In genomic region chr5:174664180-174664850, GRCh38 we compare ENCODE assay signal across 23 cellular contexts.
A peak's percentile ranks its signal among the peaks of the same experiment; 100 is the strongest.
DNase-seq lines count a peak whose midpoint lies in the region; ATAC-seq and TF ChIP-seq lines count a peak whose summit lies in the region.
"Had no signal": no experiment of that assay in that cellular context is flagged by ENCODE, and none has a peak within 500 bp of the region (broad histone marks: within the 10 kb centered on the region; RNA-seq: fewer than 3 reads in every experiment).

No MANE protein-coding gene starts in this region.

- H3K27me3 ChIP-seq in neural progenitor cell: no peaks in the 10 kb centered on the region
- no peaks in the 10 kb centered on the region for H3K27me3 ChIP-seq in trophoblast cell (ENCODE audit: insufficient read depth, low read length)
- H3K27me3 ChIP-seq: BE2C, BLaER1 had no signal

- no peak overlapping the region for H2BK120ac ChIP-seq in trophoblast cell (ENCODE audit: insufficient read depth, low read length, poor library complexity)

- no peak for TF ChIP-seq CTCF in HEK293 (tag by site-specific recombination; IDR thresholded peaks at IDR 0.05)
- TF ChIP-seq CTCF in neural progenitor cell (IDR thresholded peaks at IDR 0.05): no peak

- H3K4me2 ChIP-seq in neural progenitor cell: no peak overlapping the region
- H3K4me2 ChIP-seq in trophoblast cell (ENCODE audit: low read length): no peak overlapping the region
- H3K4me2 ChIP-seq: BLaER1 had no signal

- no CpG with 5 or more reads among the region's 4 CpGs for WGBS in trophoblast cell (ENCODE audit: extremely low coverage, insufficient coverage, insufficient read length)

- H4K91ac ChIP-seq in trophoblast cell (ENCODE audit: low read depth, low read length): no peak overlapping the region

- H3K18ac ChIP-seq in trophoblast cell (ENCODE audit: low read length): no peak overlapping the region

- POLR2A ChIA-PET in HEK293 (lab: Yijun Ruan, JAX): no interaction called here

- no peaks in the 10 kb centered on the region for H3F3A ChIP-seq in neural progenitor cell (ENCODE audit: low read depth)

- H3K4me1 Mint-ChIP-seq in neural progenitor cell: peaks cover 7% of the 10 kb centered on the region
- H3K4me1 Mint-ChIP-seq: CD14-positive monocyte; CD4-positive, alpha-beta memory T cell; CD4-positive, CD25-positive, alpha-beta regulatory T cell; CD8-positive, alpha-beta memory T cell had no signal

- CTCF ChIA-PET in HEK293 (lab: Yijun Ruan, JAX): no interaction called here

- H3K27me3 Mint-ChIP-seq in neural progenitor cell (ENCODE audit: insufficient read depth, low read depth): peaks cover 7% of the 10 kb centered on the region

- H3K9ac ChIP-seq in neural progenitor cell (no peak overlapping the region), trophoblast cell (ENCODE audit: low read length) (no peak overlapping the region)
- H3K9ac ChIP-seq: BLaER1 had no signal

- H2BK12ac ChIP-seq in trophoblast cell (ENCODE audit: low read length): no peak overlapping the region

- H2AFZ ChIP-seq in neural progenitor cell (replicated peaks) (no peak overlapping the region), trophoblast cell (ENCODE audit: insufficient read depth, low read length, poor library complexity) (no peak overlapping the region)

- H3K9me3 ChIP-seq in HEK293 (ENCODE audit: control insufficient read depth, insufficient read depth, low read depth, low read length) (no peaks in the 10 kb centered on the region), neural progenitor cell (ENCODE audit: low read depth) (peaks cover 5% of the 10 kb centered on the region), trophoblast cell (ENCODE audit: insufficient read depth, low read depth, low read length) (no peaks in the 10 kb centered on the region)
- H3K9me3 ChIP-seq: BE2C had no signal

- peaks cover 10% of the 10 kb centered on the region for H3K79me1 ChIP-seq in trophoblast cell (ENCODE audit: low read length)

- H3K36me3 ChIP-seq in HEK293 (ENCODE audit: control insufficient read depth in 2 of 2, insufficient read depth in 1 of 2, low read length in 2 of 2) (no peaks in the 10 kb centered on the region), neural progenitor cell (no peaks in the 10 kb centered on the region), trophoblast cell (ENCODE audit: control insufficient read depth in 1 of 2, insufficient read depth in 2 of 2, low read length in 2 of 2) (no peaks in the 10 kb centered on the region)
- H3K36me3 ChIP-seq: BE2C, BLaER1 had no signal

- peaks cover 28% of the 10 kb centered on the region for H3K9me3 Mint-ChIP-seq in neural progenitor cell

- H3K4me3 ChIP-seq in HEK293 (ENCODE audit: low read depth, low read length) (no peak overlapping the region), neural progenitor cell (no peak overlapping the region), trophoblast cell (ENCODE audit: low read depth, low read length) (no peak overlapping the region)
- H3K4me3 ChIP-seq: BLaER1, GM12878 had no signal

- H3K14ac ChIP-seq in trophoblast cell (ENCODE audit: low read length): no peak overlapping the region

- no peak overlapping the region for H2AK5ac ChIP-seq in trophoblast cell (ENCODE audit: low read length)

- no peak overlapping the region for H2BK5ac ChIP-seq in trophoblast cell (ENCODE audit: low read depth, low read length, poor library complexity)

- DNase-seq in neural progenitor cell (ENCODE audit: low spot score) (no peak), trophoblast cell (peak; percentile 38 to 90), NCI-H69 (lab: John Stamatoyannopoulos, UW) (no peak)
- DNase-seq: 8988T; ACHN; BE2C; C1 segment of cervical spinal cord; CD4-positive, alpha-beta memory T cell; CD4-positive, CD25-positive, alpha-beta regulatory T cell; CD8-positive, alpha-beta memory T cell; COR-L47; DMS 273 treated with DMSO at 0.1 percent for 48 hours; DMS153; DMS53; DMS79; DND-41; EL; GDM1 had no signal

- peaks cover 2% of the 10 kb centered on the region for H3K36me3 Mint-ChIP-seq in neural progenitor cell
- H3K36me3 Mint-ChIP-seq: CD14-positive monocyte; CD4-positive, alpha-beta memory T cell; CD4-positive, CD25-positive, alpha-beta regulatory T cell; CD8-positive, alpha-beta memory T cell had no signal

- no peak overlapping the region for H3K4ac ChIP-seq in trophoblast cell (ENCODE audit: low read depth, low read length)

- H3K23ac ChIP-seq in trophoblast cell (ENCODE audit: low read length): no peak overlapping the region

- H3K27ac ChIP-seq in HEK293 (ENCODE audit: extremely low read depth, low read depth, low read length): no peak overlapping the region
- no peak overlapping the region for H3K27ac ChIP-seq in neural progenitor cell
- no peak overlapping the region for H3K27ac ChIP-seq in trophoblast cell (ENCODE audit: low read depth, low read length)
- H3K27ac ChIP-seq: BLaER1 had no signal

- no peak for ATAC-seq in GM21360 (IDR thresholded peaks at IDR 0.05; ENCODE audit: unreplicated experiment)
- ATAC-seq: GM12878 had no signal

- no peaks in the 10 kb centered on the region for H4K20me1 ChIP-seq in neural progenitor cell (ENCODE audit: low read depth)
- H4K20me1 ChIP-seq: BLaER1 had no signal

- no peak overlapping the region for H4K8ac ChIP-seq in trophoblast cell (ENCODE audit: low read depth, low read length)

- H3K4me1 ChIP-seq in HEK293 (ENCODE audit: control insufficient read depth, insufficient read depth, low read length) (no peaks in the 10 kb centered on the region), neural progenitor cell (peaks cover 3% of the 10 kb centered on the region), trophoblast cell (ENCODE audit: control insufficient read depth in 1 of 2, insufficient read depth in 2 of 2, low read length in 2 of 2) (peaks cover 0 to 3% of the 10 kb centered on the region in 2 experiments)
- H3K4me1 ChIP-seq: BE2C, BLaER1 had no signal

- H3K27ac Mint-ChIP-seq in neural progenitor cell: peak overlapping the region; percentile 23
- H3K27ac Mint-ChIP-seq: CD14-positive monocyte; CD4-positive, alpha-beta memory T cell; CD4-positive, CD25-positive, alpha-beta regulatory T cell; CD8-positive, alpha-beta memory T cell had no signal

- H3K4me3 Mint-ChIP-seq in neural progenitor cell: no peak overlapping the region
- H3K4me3 Mint-ChIP-seq: CD14-positive monocyte; CD4-positive, alpha-beta memory T cell; CD4-positive, CD25-positive, alpha-beta regulatory T cell; CD8-positive, alpha-beta memory T cell had no signal

- H4K12ac ChIP-seq in trophoblast cell (ENCODE audit: low read depth, low read length): no peak overlapping the region

- H3K79me2 ChIP-seq in neural progenitor cell (ENCODE audit: low read depth) (no peaks in the 10 kb centered on the region), trophoblast cell (ENCODE audit: control insufficient read depth, insufficient read depth, low read length, poor library complexity) (no peaks in the 10 kb centered on the region)

TF ChIP-seq in HEK293, 187 proteins besides CTCF, POLR2A, EP300 and RAD21:
- TF ChIP-seq ATF2 (tag by site-specific recombination; IDR thresholded peaks at IDR 0.05; ENCODE audit: low read depth): peak; percentile 71
- TF ChIP-seq ZNF37A (tag by site-specific recombination; IDR thresholded peaks at IDR 0.05): no peak
- no peak for TF ChIP-seq ZNF521 (tag by site-specific recombination; IDR thresholded peaks at IDR 0.05)
- no peak for TF ChIP-seq ZNF423 (tag by site-specific recombination; IDR thresholded peaks at IDR 0.05)
- TF ChIP-seq ZNF211 (tag by site-specific recombination; IDR thresholded peaks at IDR 0.05; ENCODE audit: low read depth): no peak
- no peak for TF ChIP-seq ZNF561 (tag by site-specific recombination; IDR thresholded peaks at IDR 0.05; ENCODE audit: borderline replicate concordance)
- TF ChIP-seq, protein P1, sequence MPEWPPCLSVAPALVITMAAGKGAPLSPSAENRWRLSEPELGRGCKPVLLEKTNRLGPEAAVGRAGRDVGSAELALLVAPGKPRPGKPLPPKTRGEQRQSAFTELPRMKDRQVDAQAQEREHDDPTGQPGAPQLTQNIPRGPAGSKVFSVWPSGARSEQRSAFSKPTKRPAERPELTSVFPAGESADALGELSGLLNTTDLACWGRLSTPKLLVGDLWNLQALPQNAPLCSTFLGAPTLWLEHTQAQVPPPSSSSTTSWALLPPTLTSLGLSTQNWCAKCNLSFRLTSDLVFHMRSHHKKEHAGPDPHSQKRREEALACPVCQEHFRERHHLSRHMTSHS (tag by site-specific recombination; IDR thresholded peaks at IDR 0.05): no peak

Comparison
In these comparisons a context has a peak if more than half of its experiments do, and no peak if none do; other contexts are left out.
1. DNase-seq: peak in trophoblast cell (2 of 2); none in neural progenitor cell (single experiment) and NCI-H69 (single experiment).